14 cellular contexts compared by ENCODE assay signal in the genomic region with DNA sequence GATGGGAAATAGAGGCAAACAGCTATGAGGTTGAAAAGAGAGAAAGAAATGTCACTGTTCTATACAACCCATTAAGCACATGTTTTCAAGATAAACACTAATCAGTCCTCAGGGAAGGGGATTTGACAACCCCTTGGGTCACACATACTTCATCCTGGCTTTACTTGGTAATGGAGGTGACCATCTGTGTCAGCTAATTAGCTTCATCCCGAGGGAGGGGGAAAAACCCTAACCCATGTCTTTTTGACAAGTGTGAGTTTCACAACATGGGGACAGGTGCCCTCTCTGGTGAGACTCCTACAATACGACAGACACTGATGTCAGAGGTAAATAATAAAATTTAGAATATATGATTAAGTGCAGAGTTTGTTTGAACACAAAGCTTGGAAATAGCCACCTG. TPM values are rescaled to one million over a fixed set of nuclear protein-coding genes. Genes with fewer than 3 reads are reported as not detected.
DNase-seq lines count a peak whose midpoint lies in the region; TF ChIP-seq lines count a peak whose summit lies in the region.
"Had no signal": no experiment of that assay in that cellular context is flagged by ENCODE, and none has a peak within 500 bp of the region (broad histone marks: within the 10 kb centered on the region; RNA-seq: fewer than 3 reads in every experiment).

No MANE protein-coding gene starts in this region.

- DNase-seq in NCI-H748 (lab: John Stamatoyannopoulos, UW; ENCODE audit: unreplicated experiment) (peak; percentile 6), NCI-H748 treated with DMSO at 0.1 percent for 48 hours (lab: John Stamatoyannopoulos, UW) (no peak), Karpas-422 (no peak), ascending aorta (ENCODE audit: low spot score in 2 of 2) (no peak), neural crest cell (ENCODE audit: low read depth, low spot score) (no peak), hippocampal formation (lab: John Stamatoyannopoulos, UW) (no peak), NCI-H1436 treated with DMSO at 0.1 percent for 48 hours (lab: John Stamatoyannopoulos, UW) (no peak), AG20443 (ENCODE audit: low spot score) (no peak)
- DNase-seq: activated gamma-delta T cell treated with Interleukin-2 at 50 U/mL for 16 hours, cortex of kidney, EL, kidney, NCI-H1694, Peyer's patch had no signal

- peaks cover 34% of the 10 kb centered on the region for H3K4me1 ChIP-seq in Karpas-422 (ENCODE audit: low read length)
- peaks cover 3 to 24% of the 10 kb centered on the region in 2 donors for H3K4me1 ChIP-seq in ascending aorta

- intact Hi-C loops in ascending aorta (cut with DNase I) = loop anchor here (2.0 kb wide), 1 partner anchor 157 kb away; no protein-coding TSS in a partner anchor

- no peak overlapping the region for H3K27ac Mint-ChIP-seq in neural crest cell (ENCODE audit: unreplicated experiment)

- TF ChIP-seq CTCF in ascending aorta (IDR thresholded peaks at IDR 0.05) = no peak
- no peak for TF ChIP-seq CTCF in neural crest cell (conservative IDR thresholded peaks at IDR 0.05)

- no peaks in the 10 kb centered on the region for H3K9me3 Mint-ChIP-seq in neural crest cell

- H3K27me3 ChIP-seq in Karpas-422 (ENCODE audit: low read length) (no peaks in the 10 kb centered on the region), ascending aorta (no peaks in the 10 kb centered on the region)
- H3K27me3 ChIP-seq: Peyer's patch had no signal

- no peaks in the 10 kb centered on the region for H3K9me2 ChIP-seq in Karpas-422 (replicated peaks; ENCODE audit: insufficient read depth, low read length)

- H3K9ac ChIP-seq in Karpas-422 (ENCODE audit: low read length) = no peak overlapping the region

- H3K4me3 Mint-ChIP-seq in neural crest cell = peak overlapping the region; percentile 90

- H3K27ac ChIP-seq in Karpas-422 (ENCODE audit: low read length) = no peak overlapping the region
- peak overlapping the region; percentile 95 to 98 for H3K27ac ChIP-seq in ascending aorta

- H3K4me3 ChIP-seq in Karpas-422 (ENCODE audit: low read length) = no peak overlapping the region
- no peak overlapping the region for H3K4me3 ChIP-seq in ascending aorta

- no peaks in the 10 kb centered on the region for H3K9me3 ChIP-seq in Karpas-422 (ENCODE audit: low read length)
- H3K9me3 ChIP-seq in ascending aorta = no peaks in the 10 kb centered on the region
- H3K9me3 ChIP-seq: Peyer's patch had no signal

- H3K36me3 Mint-ChIP-seq in neural crest cell (ENCODE audit: low read depth) = peaks cover 2% of the 10 kb centered on the region

- H4K20me1 ChIP-seq in Karpas-422 (ENCODE audit: insufficient read depth, low read depth, low read length) = no peaks in the 10 kb centered on the region

- peak overlapping the region; percentile 99 for H3K4me2 ChIP-seq in Karpas-422 (ENCODE audit: low read depth, low read length, poor library complexity, severe bottlenecking)

- no peaks in the 10 kb centered on the region for H3K27me3 Mint-ChIP-seq in neural crest cell (ENCODE audit: low read depth)

- H3K4me1 Mint-ChIP-seq in neural crest cell = peaks cover 37% of the 10 kb centered on the region

- H2AFZ ChIP-seq in Karpas-422 (ENCODE audit: low read length) = no peak overlapping the region

- H3K36me3 ChIP-seq in Karpas-422 (ENCODE audit: insufficient read depth, low read length) (peaks cover 3% of the 10 kb centered on the region; the same call in 1 of the 2 replicates), ascending aorta (no peaks in the 10 kb centered on the region)
- H3K36me3 ChIP-seq: Peyer's patch had no signal

- peaks cover 32% of the 10 kb centered on the region for H3K79me2 ChIP-seq in Karpas-422 (ENCODE audit: low read length)

RNA-seq across cellular contexts. Expression of gene ZNF611, which starts 43.1 kb away (rescaled TPM):
- total RNA-seq in Karpas-422 (2014; rRNA removed; shearing (Covaris generic); ENCODE audit: low replicate concordance) = 17.2 and 25.9 TPM in 2 replicates
- 13.1 TPM for total RNA-seq in ascending aorta
- 20.6 and 25.7 TPM in 2 replicates for total RNA-seq in neural crest cell

RNA-seq across cellular contexts. Expression of gene ZNF83, which starts 53.6 kb away (rescaled TPM):
- 95.9 and 115 TPM in 2 replicates for total RNA-seq in Karpas-422 (2014; rRNA removed; shearing (Covaris generic); ENCODE audit: low replicate concordance)
- 29.1 TPM for total RNA-seq in ascending aorta
- 45.6 and 46.3 TPM in 2 replicates for total RNA-seq in neural crest cell
